ENCODE assay signal across 9 cellular contexts in the genomic region with DNA sequence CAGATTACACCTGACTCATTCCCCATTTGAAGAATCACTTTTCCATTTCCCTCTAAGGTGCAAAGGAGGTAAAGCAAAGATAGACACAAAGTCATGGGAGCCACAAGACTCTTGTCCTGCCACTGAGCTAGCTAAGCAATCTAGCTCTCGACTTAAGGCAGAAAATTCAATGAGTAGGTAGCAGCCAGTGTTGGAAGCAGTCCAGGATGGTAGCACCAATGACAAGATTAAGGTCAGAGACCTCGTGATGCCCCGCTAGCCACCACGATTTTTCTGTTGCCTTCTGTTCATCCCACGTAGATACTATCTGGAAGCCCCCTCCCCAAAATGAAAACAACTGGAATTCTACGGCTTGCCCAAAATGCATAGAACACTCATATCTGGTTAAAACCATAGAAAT. TPM values are rescaled to one million over a fixed set of nuclear protein-coding genes. Genes with fewer than 3 reads are reported as not detected.
DNase-seq lines count a peak whose midpoint lies in the region; ATAC-seq, FAIRE-seq and TF ChIP-seq lines count a peak whose summit lies in the region.
"Had no signal": no experiment of that assay in that cellular context is flagged by ENCODE, and none has a peak within 500 bp of the region (broad histone marks: within the 10 kb centered on the region; RNA-seq: fewer than 3 reads in every experiment).

No MANE protein-coding gene starts in this region.

- peaks cover 12% of the 10 kb centered on the region for H3K23me2 ChIP-seq in H1 (ENCODE audit: low read depth, low read length)

- H3K27ac ChIP-seq in OCI-LY7 (ENCODE audit: low read depth, low read length, poor library complexity, severe bottlenecking) = no peak overlapping the region
- no peak overlapping the region for H3K27ac ChIP-seq in H1 (ENCODE audit: low read depth, low read length)
- peak overlapping the region; percentile 95 for H3K27ac ChIP-seq in psoas muscle
- H3K27ac ChIP-seq in testis = no peak overlapping the region

- H3K4ac ChIP-seq in H1 (replicated peaks; ENCODE audit: insufficient read length, low read depth, low read length) = no peak overlapping the region

- H3K4me2 ChIP-seq in OCI-LY7 (ENCODE audit: low read length) = peak overlapping the region; percentile 98
- H3K4me2 ChIP-seq in H1 (ENCODE audit: insufficient read depth in 1 of 2, low read depth in 2 of 2, low read length in 2 of 2) = peak overlapping the region; percentile 8 to 97; a peak in 1 of 4 replicates

- ATAC-seq in psoas muscle (no peak), GM19035 (IDR thresholded peaks at IDR 0.05; ENCODE audit: unreplicated experiment) (no peak), HG03378 (IDR thresholded peaks at IDR 0.05; ENCODE audit: unreplicated experiment) (no peak)

- 85% methylated on average over 6 of the region's 6 CpGs; no CpG with 5 or more reads in 1 of the 2 experiments for WGBS in H1 (ENCODE audit: extremely low coverage in 1 of 2, insufficient coverage in 1 of 2, insufficient read length in 1 of 2, insufficient replicate concordance in 2 of 2, low coverage in 1 of 2, low lambda C conversion rate in 2 of 2, missing lambda C conversion rate in 1 of 2), 2 experiments
- 42 to 66% (median 43%) methylated on average over 6 of the region's 6 CpGs for WGBS in psoas muscle, 3 donors
- WGBS in testis, 2 donors = 66 to 78% methylated on average over 6 of the region's 6 CpGs

- CTCF ChIA-PET in OCI-LY7 (lab: Charles Lee; ENCODE audit: unreplicated experiment) = interaction anchor here (1.3 kb wide), 1 partner anchor 44 kb away, joined by 3 read pairs; no protein-coding TSS in a partner anchor
- CTCF ChIA-PET in H1 (lab: Charles Lee; ENCODE audit: partially characterized antibody) = interaction anchor here (0.9 to 1.5 kb wide), 3 partner anchors 45 to 185 kb away, joined by 3 to 8 read pairs (median 4); no protein-coding TSS in a partner anchor

- H2AFZ ChIP-seq in OCI-LY7 (ENCODE audit: low read length) (no peak overlapping the region), H1 (ENCODE audit: low read length) (no peak overlapping the region)

- no peak overlapping the region for H2BK20ac ChIP-seq in H1 (ENCODE audit: low read length)

- H2BK15ac ChIP-seq in H1 (ENCODE audit: low read length) = no peak overlapping the region

- H3K9me3 ChIP-seq in OCI-LY7 (ENCODE audit: low read length) (0 out of 2 replicates have a peak, but pooled peaks cover 5% of the 10 kb centered on the region), H1 (ENCODE audit: insufficient read depth in 2 of 2, low read depth in 1 of 2, low read length in 1 of 2) (no peaks in the 10 kb centered on the region), psoas muscle (no peaks in the 10 kb centered on the region), testis (no peaks in the 10 kb centered on the region)

- H3K18ac ChIP-seq in H1 (ENCODE audit: extremely low read depth, low read length) = no peak overlapping the region

- TF ChIP-seq CTCF in OCI-LY7 (conservative IDR thresholded peaks at IDR 0.05; ENCODE audit: low read length) (no peak), H1 (IDR thresholded peaks at IDR 0.05; ENCODE audit: control extremely low read depth in 1 of 3, insufficient read depth in 1 of 3, low read depth in 1 of 3, low read length in 3 of 3) (no peak), psoas muscle (IDR thresholded peaks at IDR 0.05) (no peak), testis (IDR thresholded peaks at IDR 0.05) (no peak)

- TF ChIP-seq EP300 in H1 (IDR thresholded peaks at IDR 0.05; ENCODE audit: borderline replicate concordance in 1 of 2, low read depth in 2 of 2, low read length in 2 of 2) = no peak

- no peak overlapping the region for H2BK120ac ChIP-seq in H1 (replicated peaks; ENCODE audit: low read depth, low read length)

- H3K27me3 ChIP-seq in H1 (replicated peaks in 1 of 4; ENCODE audit: control insufficient read depth in 3 of 4, extremely low read depth in 1 of 4, insufficient read depth in 3 of 4, low read length in 3 of 4) (no peaks in the 10 kb centered on the region; a peak in 1 of 7 replicates), psoas muscle (ENCODE audit: insufficient read depth in 3 of 3, low read length in 2 of 3) (no peaks in the 10 kb centered on the region), testis (no peaks in the 10 kb centered on the region)

- H3K36me3 ChIP-seq in OCI-LY7 (ENCODE audit: insufficient read depth, low read length) (peaks cover 52% of the 10 kb centered on the region), H1 (ENCODE audit: control insufficient read depth in 2 of 4, insufficient read depth in 4 of 4, low read length in 3 of 4) (peaks cover 5 to 18% (median 9%) of the 10 kb centered on the region in 4 experiments; a peak in 6 of 8 replicates), psoas muscle (ENCODE audit: insufficient read depth in 1 of 2, low read depth in 1 of 2) (peaks cover 0 to 24% of the 10 kb centered on the region in 2 donors), testis (ENCODE audit: low read depth, missing control alignments) (no peaks in the 10 kb centered on the region)

- H4K91ac ChIP-seq in H1 (replicated peaks; ENCODE audit: insufficient read length, low read length) = no peak overlapping the region

- H3K14ac ChIP-seq in H1 (ENCODE audit: insufficient read length) = no peak overlapping the region

- FAIRE-seq in H1 (lab: Jason Lieb, UNC) = no peak

- peaks cover 4% of the 10 kb centered on the region for H3K79me1 ChIP-seq in H1 (ENCODE audit: low read depth, low read length)

- H4K8ac ChIP-seq in H1 (ENCODE audit: extremely low read depth, insufficient read depth, low read length) = no peak overlapping the region

- peaks cover 25% of the 10 kb centered on the region for H3K79me2 ChIP-seq in OCI-LY7 (ENCODE audit: insufficient read depth, low read depth, low read length)
- peaks cover 0 to 15% of the 10 kb centered on the region in 2 experiments; a peak in 2 of 4 replicates for H3K79me2 ChIP-seq in H1 (ENCODE audit: control insufficient read depth in 1 of 2, insufficient read depth in 2 of 2, low read length in 2 of 2)

- H3K4me1 ChIP-seq in OCI-LY7 (ENCODE audit: insufficient read depth, low read length, poor library complexity, severe bottlenecking) (peaks cover 37% of the 10 kb centered on the region), H1 (replicated peaks in 1 of 4; ENCODE audit: control insufficient read depth in 3 of 4, insufficient read depth in 4 of 4, low read length in 3 of 4) (peaks cover 3 to 7% (median 3%) of the 10 kb centered on the region in 4 experiments; a peak in 3 of 7 replicates), psoas muscle (peaks cover 22% of the 10 kb centered on the region), testis (peaks cover 13% of the 10 kb centered on the region)

- no peak overlapping the region for H2BK5ac ChIP-seq in H1 (ENCODE audit: low read depth, low read length)

- H4K20me1 ChIP-seq in OCI-LY7 (ENCODE audit: insufficient read depth, low read length) (peaks cover 16% of the 10 kb centered on the region; the same call in 1 of the 2 replicates), H1 (replicated peaks in 1 of 2; ENCODE audit: control insufficient read depth in 1 of 2, insufficient read depth in 2 of 2, low read length in 2 of 2) (peaks cover 0 to 10% of the 10 kb centered on the region in 2 experiments)

- no peak overlapping the region for H3K23ac ChIP-seq in H1 (ENCODE audit: insufficient read length)

- POLR2A ChIA-PET in OCI-LY7 (lab: Charles Lee) (interaction anchor here (0.6 to 3.8 kb wide), 11 partner anchors 8 to 175 kb away, joined by 3 to 27 read pairs (median 6); a partner anchor contains a TSS), H1 (lab: Charles Lee; ENCODE audit: partially characterized antibody) (interaction anchor here (1.7 to 6.1 kb wide), 12 partner anchors 11 to 185 kb away, joined by 3 to 84 read pairs (median 25); a partner anchor contains a TSS)

- intact Hi-C loops in OCI-LY7 (cut with micrococcal nuclease; ENCODE audit: unreplicated experiment) = loop anchor here (5.0 kb wide), 1 partner anchor 132 kb away; no protein-coding TSS in a partner anchor
- intact Hi-C loops in psoas muscle (cut with DNase I) = loop anchor here (5.0 to 10.0 kb wide), 3 partner anchors 142 to 404 kb away; a partner anchor contains a TSS
- intact Hi-C loops in testis (cut with DNase I; ENCODE audit: low total_unique reads) = no loop called here

- H3K9ac ChIP-seq in H1 (replicated peaks in 1 of 4; ENCODE audit: extremely low read depth in 1 of 4, low read depth in 3 of 4, low read length in 3 of 4) = no peak overlapping the region

- TF ChIP-seq RAD21 in H1 (IDR thresholded peaks at IDR 0.05 in 1 of 2, conservative IDR thresholded peaks at IDR 0.05 in 1 of 2; ENCODE audit: low read depth in 2 of 2, low read length in 2 of 2) = no peak

- no peak overlapping the region for H4K5ac ChIP-seq in H1 (ENCODE audit: insufficient read length, low read depth, low read length)

- H2AK5ac ChIP-seq in H1 (ENCODE audit: low read depth, low read length) = no peak overlapping the region

- H2BK12ac ChIP-seq in H1 (ENCODE audit: low read depth, low read length) = no peak overlapping the region

- H3K9me2 ChIP-seq in OCI-LY7 (ENCODE audit: insufficient read depth, low read length) = no peaks in the 10 kb centered on the region

- TF ChIP-seq POLR2A in H1 (IDR thresholded peaks at IDR 0.05; ENCODE audit: control extremely low read depth in 1 of 2, low read depth in 2 of 2, low read length in 2 of 2) = no peak
- no peak for TF ChIP-seq POLR2A in testis (IDR thresholded peaks at IDR 0.05)

- no peak overlapping the region for H3K56ac ChIP-seq in H1 (replicated peaks; ENCODE audit: insufficient read length, low read depth, low read length)

- DNase-seq in OCI-LY7 (ENCODE audit: low spot score) = no peak
- no peak for DNase-seq in H1 (ENCODE audit: low read depth in 1 of 2, low spot score in 2 of 2)
- no peak for DNase-seq in psoas muscle
- DNase-seq in testis = no peak
- no peak for DNase-seq in NCI-H146 treated with DMSO at 0.1 percent for 48 hours (lab: John Stamatoyannopoulos, UW; ENCODE audit: unreplicated experiment)
- DNase-seq: stimulated activated naive CD4-positive, alpha-beta T cell treated with Interleukin-2 at 50 U/mL for 16 hours had no signal

- BruUV-seq in OCI-LY7 (replicated peaks; lab: Mats Ljungman, UMichigan) = TSS peak; percentile 63

- peak overlapping the region; percentile 70 for H3K4me3 ChIP-seq in GM08714 (ENCODE audit: low read length)
- peak overlapping the region; percentile 86 for H3K4me3 ChIP-seq in OCI-LY7 (ENCODE audit: low read depth, low read length, poor library complexity, severe bottlenecking)
- peak overlapping the region in 1 of 4 experiments; percentile 87; a peak in 2 of 8 replicates for H3K4me3 ChIP-seq in H1 (ENCODE audit: extremely low read depth in 1 of 4, insufficient read depth in 2 of 4, low read depth in 3 of 4, low read length in 4 of 4)
- peak overlapping the region; percentile 91 for H3K4me3 ChIP-seq in psoas muscle
- no peak overlapping the region for H3K4me3 ChIP-seq in testis

RNA-seq across cellular contexts. Expression of a gene that starts 1.4 kb away (rescaled TPM):
- 82.7 and 86.0 TPM in 2 replicates for total RNA-seq in OCI-LY7 (2014; rRNA removed; shearing (Covaris generic))
- 46.9 and 51.6 TPM in 2 replicates for total RNA-seq in OCI-LY7 (2022)
- 9.3 and 10.8 TPM in 2 replicates for total RNA-seq in H1 (2021; fragmentation: NEBNext Ultra II Directional; extraction: Animal tissue kit (Norgen Biotek cat#: 25700))
- 23.1 and 28.2 TPM in 2 replicates for polyA plus RNA-seq in H1 (2011; rRNA removed)
- 32.5 TPM for polyA plus RNA-seq in H1 (2011; cell fraction: cytosol; rRNA removed)
- 132 TPM for polyA plus RNA-seq in H1 (2011; cell fraction: nucleus; rRNA removed)
- polyA plus RNA-seq in H1 (2012, experiment 1 of 2) = 14.8 to 22.9 TPM (median 21.4 TPM) in 4 replicates
- 7.8 TPM for polyA plus RNA-seq in H1 (2012, experiment 2 of 2)
- polyA plus RNA-seq in H1 (2013, experiment 1 of 2) = 13.7 TPM
- 13.4 TPM for polyA plus RNA-seq in H1 (2013, experiment 2 of 2)
- polyA minus RNA-seq in H1 (2011; rRNA and poly(A)+ RNA removed) = 12.5 and 12.6 TPM in 2 replicates
- 15.7 TPM for polyA minus RNA-seq in H1 (2011; cell fraction: cytosol; rRNA and poly(A)+ RNA removed)
- 17.7 TPM for polyA minus RNA-seq in H1 (2011; cell fraction: nucleus; rRNA and poly(A)+ RNA removed)
- 1 to 10 TPM; 1.5 to 6.2 (median 3.2) TPM for total RNA-seq in psoas muscle
- polyA plus RNA-seq in psoas muscle = 10 to 100 TPM in 1 of 3 donors, 1 to 10 TPM in 2; 1.9 to 16.9 (median 2.1) TPM
- total RNA-seq in testis = 10 to 100 TPM; 15.0 to 18.3 TPM
- 12.7 TPM for polyA plus RNA-seq in testis (ENCODE audit: insufficient read depth, low read depth, low replicate concordance)

RNA-seq across cellular contexts. Expression of a gene that starts 17.2 kb away (rescaled TPM):
- total RNA-seq in OCI-LY7 (2014; rRNA removed; shearing (Covaris generic)) = 18.4 and 23.7 TPM in 2 replicates
- 22.2 and 25.5 TPM in 2 replicates for total RNA-seq in OCI-LY7 (2022)
- total RNA-seq in H1 (2021; fragmentation: NEBNext Ultra II Directional; extraction: Animal tissue kit (Norgen Biotek cat#: 25700)) = 0.61 and 0.67 TPM in 2 replicates
- 1.5 and 1.6 TPM in 2 replicates for polyA plus RNA-seq in H1 (2011; rRNA removed)
- 0.72 TPM for polyA plus RNA-seq in H1 (2011; cell fraction: cytosol; rRNA removed)
- 1.7 TPM for polyA plus RNA-seq in H1 (2011; cell fraction: nucleus; rRNA removed)
- 1.3 to 2.0 TPM (median 1.6 TPM) in 4 replicates for polyA plus RNA-seq in H1 (2012, experiment 1 of 2)
- 0.37 TPM for polyA plus RNA-seq in H1 (2012, experiment 2 of 2)
- 0.41 TPM for polyA plus RNA-seq in H1 (2013, experiment 1 of 2)
- polyA plus RNA-seq in H1 (2013, experiment 2 of 2) = 0.70 TPM
- polyA minus RNA-seq in H1 (2011; rRNA and poly(A)+ RNA removed) = 1.00 and 1.5 TPM in 2 replicates
- not detected for polyA minus RNA-seq in H1 (2011; cell fraction: cytosol; rRNA and poly(A)+ RNA removed)
- 1.6 TPM for polyA minus RNA-seq in H1 (2011; cell fraction: nucleus; rRNA and poly(A)+ RNA removed)
- total RNA-seq in psoas muscle = 10 to 100 TPM in 1 of 4 donors, 1 to 10 TPM in 3; 6.4 to 11.3 (median 8.4) TPM
- 1 to 10 TPM; 4.6 to 8.4 (median 4.9) TPM for polyA plus RNA-seq in psoas muscle
- total RNA-seq in testis = 10 to 100 TPM; 18.4 to 29.8 TPM
- polyA plus RNA-seq in testis (ENCODE audit: insufficient read depth, low read depth, low replicate concordance) = 20.1 TPM

RNA-seq across cellular contexts. Expression of a gene that starts 24.0 kb away (rescaled TPM):
- 152 and 164 TPM in 2 replicates for total RNA-seq in OCI-LY7 (2014; rRNA removed; shearing (Covaris generic))
- total RNA-seq in OCI-LY7 (2022) (280 and 338 TPM in 2 replicates), psoas muscle (100 to 1,000 TPM; 202 to 250 (median 227) TPM), testis (100 to 1,000 TPM; 106 to 135 TPM)
- 318 and 331 TPM in 2 replicates for total RNA-seq in H1 (2021; fragmentation: NEBNext Ultra II Directional; extraction: Animal tissue kit (Norgen Biotek cat#: 25700))
- polyA plus RNA-seq in H1 (2011; rRNA removed) (101 and 119 TPM in 2 replicates), psoas muscle (100 to 1,000 TPM; 153 to 217 (median 180) TPM), testis (ENCODE audit: insufficient read depth, low read depth, low replicate concordance) (343 TPM)
- 179 TPM for polyA plus RNA-seq in H1 (2011; cell fraction: cytosol; rRNA removed)
- 62.0 TPM for polyA plus RNA-seq in H1 (2011; cell fraction: nucleus; rRNA removed)
- 250 to 352 TPM (median 276 TPM) in 4 replicates for polyA plus RNA-seq in H1 (2012, experiment 1 of 2)
- 64.2 TPM for polyA plus RNA-seq in H1 (2012, experiment 2 of 2)
- 764 TPM for polyA plus RNA-seq in H1 (2013, experiment 1 of 2)
- 884 TPM for polyA plus RNA-seq in H1 (2013, experiment 2 of 2)
- 25.9 and 35.9 TPM in 2 replicates for polyA minus RNA-seq in H1 (2011; rRNA and poly(A)+ RNA removed)
- 36.5 TPM for polyA minus RNA-seq in H1 (2011; cell fraction: cytosol; rRNA and poly(A)+ RNA removed)
- 27.2 TPM for polyA minus RNA-seq in H1 (2011; cell fraction: nucleus; rRNA and poly(A)+ RNA removed)

RNA-seq across cellular contexts. Expression of a gene that starts 24.3 kb away (rescaled TPM):
- 18.0 and 19.8 TPM in 2 replicates for total RNA-seq in OCI-LY7 (2014; rRNA removed; shearing (Covaris generic))
- 39.9 and 48.3 TPM in 2 replicates for total RNA-seq in OCI-LY7 (2022)
- total RNA-seq in H1 (2021; fragmentation: NEBNext Ultra II Directional; extraction: Animal tissue kit (Norgen Biotek cat#: 25700)) = 0.28 TPM in 1 of 2 replicates, not detected in the other
- 0.39 TPM in 2 replicates for polyA plus RNA-seq in H1 (2011; rRNA removed)
- polyA plus RNA-seq in H1 (2011; cell fraction: cytosol; rRNA removed) = 0.30 TPM
- polyA plus RNA-seq in H1 (2011; cell fraction: nucleus; rRNA removed) = 0.19 TPM
- polyA plus RNA-seq in H1 (2012, experiment 1 of 2) = 0.31 to 0.60 TPM (median 0.42 TPM) in 4 replicates
- polyA plus RNA-seq in H1 (2012, experiment 2 of 2) = 0.31 TPM
- 0.18 TPM for polyA plus RNA-seq in H1 (2013, experiment 1 of 2)
- polyA plus RNA-seq in H1 (2013, experiment 2 of 2) = 0.13 TPM
- 0.22 and 0.60 TPM in 2 replicates for polyA minus RNA-seq in H1 (2011; rRNA and poly(A)+ RNA removed)
- not detected for polyA minus RNA-seq in H1 (2011; cell fraction: cytosol; rRNA and poly(A)+ RNA removed)
- polyA minus RNA-seq in H1 (2011; cell fraction: nucleus; rRNA and poly(A)+ RNA removed) = not detected
- total RNA-seq in psoas muscle = under 1 TPM in 2 of 4 donors, not detected in 2; 0.28 to 0.29 TPM
- polyA plus RNA-seq in psoas muscle = under 1 TPM in 1 of 3 donors, not detected in 2; 0.10 TPM
- total RNA-seq in testis = under 1 TPM in 1 of 2 donors, not detected in 1; 0.74 TPM
- polyA plus RNA-seq in testis (ENCODE audit: insufficient read depth, low read depth, low replicate concordance) = 3.7 TPM

RNA-seq across cellular contexts. Expression of a gene that starts 24.8 kb away (rescaled TPM):
- 157 and 195 TPM in 2 replicates for total RNA-seq in OCI-LY7 (2014; rRNA removed; shearing (Covaris generic))
- total RNA-seq in OCI-LY7 (2022) (225 and 267 TPM in 2 replicates), psoas muscle (10 to 100 TPM; 10.1 to 13.4 (median 11.2) TPM), testis (10 to 100 TPM; 42.9 to 43.1 TPM)
- 129 and 132 TPM in 2 replicates for total RNA-seq in H1 (2021; fragmentation: NEBNext Ultra II Directional; extraction: Animal tissue kit (Norgen Biotek cat#: 25700))
- polyA plus RNA-seq in H1 (2011; rRNA removed) (55.8 and 69.6 TPM in 2 replicates), psoas muscle (1 to 10 TPM; 3.9 to 9.5 (median 5.9) TPM), testis (ENCODE audit: insufficient read depth, low read depth, low replicate concordance) (46.6 TPM)
- polyA plus RNA-seq in H1 (2011; cell fraction: cytosol; rRNA removed) = 80.8 TPM
- 136 TPM for polyA plus RNA-seq in H1 (2011; cell fraction: nucleus; rRNA removed)
- polyA plus RNA-seq in H1 (2012, experiment 1 of 2) = 87.4 to 104 TPM (median 95.1 TPM) in 4 replicates
- polyA plus RNA-seq in H1 (2012, experiment 2 of 2) = 28.6 TPM
- polyA plus RNA-seq in H1 (2013, experiment 1 of 2) = 55.8 TPM
- polyA plus RNA-seq in H1 (2013, experiment 2 of 2) = 51.4 TPM
- polyA minus RNA-seq in H1 (2011; rRNA and poly(A)+ RNA removed) = 177 and 197 TPM in 2 replicates
- polyA minus RNA-seq in H1 (2011; cell fraction: cytosol; rRNA and poly(A)+ RNA removed) = 94.8 TPM
- polyA minus RNA-seq in H1 (2011; cell fraction: nucleus; rRNA and poly(A)+ RNA removed) = 106 TPM

Comparison
In these comparisons a context has a peak if more than half of its experiments do, and no peak if none do; other contexts are left out.
1. H3K4me3 ChIP-seq: peak in GM08714 (single experiment), OCI-LY7 (single experiment) and psoas muscle (single experiment); none in testis (0 of 2).